ENCODE assay signal across 9 cellular contexts in genomic region chr3:184184546-184185234, GRCh38. TPM values are rescaled to one million over a fixed set of nuclear protein-coding genes. Genes with fewer than 3 reads are reported as not detected.
DNase-seq lines count a peak whose midpoint lies in the region; ATAC-seq and TF ChIP-seq lines count a peak whose summit lies in the region.
"Had no signal": no experiment of that assay in that cellular context is flagged by ENCODE, and none has a peak within 500 bp of the region (broad histone marks: within the 10 kb centered on the region; RNA-seq: fewer than 3 reads in every experiment).

No MANE protein-coding gene starts in this region.

- H3K27ac ChIP-seq in SK-N-SH (ENCODE audit: low read depth in 2 of 2, low read length in 1 of 2) (peak overlapping the region; percentile 84 to 96), Peyer's patch (peak overlapping the region in 3 of 4 donors; percentile 68 to 78 (median 71)), skeletal muscle tissue (ENCODE audit: low read depth, low read length) (peak overlapping the region; percentile 89)

- peaks cover 20% of the 10 kb centered on the region; the same call in 1 of the 2 replicates for H4K20me1 ChIP-seq in SK-N-SH (ENCODE audit: insufficient read depth)

- H3K4me1 Mint-ChIP-seq in endothelial cell (ENCODE audit: unreplicated experiment) = peaks cover 36% of the 10 kb centered on the region

- TF ChIP-seq CTCF in SK-N-SH (IDR thresholded peaks at IDR 0.05) (no peak), Peyer's patch (IDR thresholded peaks at IDR 0.05) (no peak), endothelial cell (IDR thresholded peaks at IDR 0.05; ENCODE audit: unreplicated experiment) (no peak)

- ATAC-seq in SK-N-SH treated with all-trans-retinoic acid at 6 μM for 48 hours (no peak), GM19397 (IDR thresholded peaks at IDR 0.05; ENCODE audit: unreplicated experiment) (no peak)

- H3K9me2 ChIP-seq in SK-N-SH = no peaks in the 10 kb centered on the region

- H3K36me3 Mint-ChIP-seq in endothelial cell (ENCODE audit: low read depth, unreplicated experiment) = peaks cover 59% of the 10 kb centered on the region

- peaks cover 46% of the 10 kb centered on the region for H3K79me2 ChIP-seq in SK-N-SH (ENCODE audit: insufficient read depth)

- TF ChIP-seq EP300 in SK-N-SH (IDR thresholded peaks at IDR 0.05; ENCODE audit: borderline replicate concordance in 1 of 2, low read depth in 1 of 2, low read length in 1 of 2) = no peak

- H3K4me2 ChIP-seq in SK-N-SH = no peak overlapping the region

- DNase-seq in SK-N-SH (no peak), Peyer's patch (no peak), endothelial cell (ENCODE audit: low spot score) (no peak), NCI-H345 (lab: John Stamatoyannopoulos, UW) (no peak), NCI-H1694 treated with DMSO at 0.1 percent for 48 hours (lab: John Stamatoyannopoulos, UW) (no peak)
- DNase-seq: NCI-H1092 treated with DMSO at 0.1 percent for 48 hours had no signal

- peaks cover 36% of the 10 kb centered on the region for H3F3A ChIP-seq in SK-N-SH (replicated peaks; ENCODE audit: insufficient read depth)

- WGBS in SK-N-SH (ENCODE audit: low lambda C conversion rate) = 94% methylated on average over 17 of the region's 18 CpGs

- no peak for TF ChIP-seq POLR2A in Peyer's patch (IDR thresholded peaks at IDR 0.05)

- H3K27me3 ChIP-seq in SK-N-SH (ENCODE audit: insufficient read depth) (no peaks in the 10 kb centered on the region), Peyer's patch (no peaks in the 10 kb centered on the region), skeletal muscle tissue (ENCODE audit: control insufficient read depth in 3 of 3, insufficient read depth in 3 of 3, low read length in 3 of 3) (no peaks in the 10 kb centered on the region)

- peak overlapping the region; percentile 73 for H3K4me3 Mint-ChIP-seq in endothelial cell (ENCODE audit: unreplicated experiment)

- H2AFZ ChIP-seq in SK-N-SH (ENCODE audit: low read depth) = no peak overlapping the region

- POLR2A ChIA-PET in SK-N-SH (lab: Yijun Ruan, JAX) = interaction anchor here (1.1 kb wide), 1 partner anchor 62 kb away, joined by 4 read pairs; no protein-coding TSS in a partner anchor

- no peaks in the 10 kb centered on the region for H3K9me3 ChIP-seq in SK-N-SH
- no peaks in the 10 kb centered on the region for H3K9me3 ChIP-seq in Peyer's patch
- H3K9me3 ChIP-seq in skeletal muscle tissue (ENCODE audit: control insufficient read depth in 3 of 3, low read length in 3 of 3) = no peaks in the 10 kb centered on the region

- H3K36me3 ChIP-seq in SK-N-SH (replicated peaks in 1 of 2; ENCODE audit: control insufficient read depth in 1 of 2, insufficient read depth in 2 of 2, low read length in 1 of 2) (peaks cover 43 to 63% of the 10 kb centered on the region in 2 experiments), Peyer's patch (peaks cover 0 to 71% (median 4%) of the 10 kb centered on the region in 3 donors), skeletal muscle tissue (ENCODE audit: control insufficient read depth in 3 of 3, insufficient read depth in 3 of 3, low read length in 3 of 3) (peaks cover 60 to 71% (median 71%) of the 10 kb centered on the region in 3 donors)

- TF ChIP-seq RAD21 in SK-N-SH (IDR thresholded peaks at IDR 0.05; ENCODE audit: low read length) = no peak

- H3K9ac ChIP-seq in SK-N-SH = no peak overlapping the region; the same call in 1 of the 2 replicates
- H3K9ac ChIP-seq in skeletal muscle tissue (ENCODE audit: low read depth in 1 of 3, low read length in 3 of 3) = peak overlapping the region in 2 of 3 donors; percentile 81 to 88

- CTCF ChIA-PET in SK-N-SH (lab: Yijun Ruan, JAX) = interaction anchor here (1.1 to 3.2 kb wide), 4 partner anchors 8 to 71 kb away, joined by 3 to 13 read pairs (median 6); partner anchors contain the start of genes AP2M1 and EEF1AKMT4

- H3K27me3 Mint-ChIP-seq in endothelial cell (ENCODE audit: unreplicated experiment) = peaks cover 18% of the 10 kb centered on the region

- H3K9me3 Mint-ChIP-seq in endothelial cell (ENCODE audit: unreplicated experiment) = no peaks in the 10 kb centered on the region

- H3K4me3 ChIP-seq in SK-N-SH (ENCODE audit: low read depth in 2 of 2, low read length in 1 of 2) (no peak overlapping the region), Peyer's patch (no peak overlapping the region), skeletal muscle tissue (ENCODE audit: low read length in 3 of 3) (peak overlapping the region in 1 of 3 donors; percentile 69)

- H3K4me1 ChIP-seq in SK-N-SH (ENCODE audit: control insufficient read depth in 1 of 2, insufficient read depth in 2 of 2, low read depth in 1 of 2, low read length in 1 of 2) = peaks cover 12 to 20% of the 10 kb centered on the region in 2 experiments
- H3K4me1 ChIP-seq in Peyer's patch = peaks cover 0 to 21% (median 14%) of the 10 kb centered on the region in 4 donors
- peaks cover 28 to 47% (median 29%) of the 10 kb centered on the region in 3 donors for H3K4me1 ChIP-seq in skeletal muscle tissue (ENCODE audit: control insufficient read depth in 3 of 3, insufficient read depth in 3 of 3, low read length in 3 of 3)

- H3K27ac Mint-ChIP-seq in endothelial cell (ENCODE audit: unreplicated experiment) = peak overlapping the region; percentile 97

TF ChIP-seq in SK-N-SH, 30 proteins besides CTCF, POLR2A, EP300 and RAD21 (continues in another document):
- TF ChIP-seq USF1 (IDR thresholded peaks at IDR 0.05; ENCODE audit: borderline replicate concordance, low read depth) = no peak
- TF ChIP-seq EZH2phosphoT487 (IDR thresholded peaks at IDR 0.05; ENCODE audit: borderline replicate concordance, low read depth) = no peak
- TF ChIP-seq USF2 (IDR thresholded peaks at IDR 0.05; ENCODE audit: borderline replicate concordance, low read depth, low read length) = no peak
- no peak for TF ChIP-seq RXRA (IDR thresholded peaks at IDR 0.05; ENCODE audit: borderline replicate concordance, low read depth)

TF ChIP-seq in SK-N-SH treated with all-trans-retinoic acid at 6 μM for 48 hours, 23 proteins besides CTCF, POLR2A, EP300 and RAD21 (continues in another document):
- no peak for TF ChIP-seq RARB (CRISPR knock-in tag; IDR thresholded peaks at IDR 0.05)
- no peak for TF ChIP-seq TOX (CRISPR knock-in tag; IDR thresholded peaks at IDR 0.05; ENCODE audit: borderline replicate concordance)
- TF ChIP-seq POU6F1 (CRISPR knock-in tag; IDR thresholded peaks at IDR 0.05; ENCODE audit: borderline replicate concordance, low read depth) = no peak
- TF ChIP-seq CSRNP3 (CRISPR knock-in tag; IDR thresholded peaks at IDR 0.05) = no peak
- TF ChIP-seq ISL1 (CRISPR knock-in tag; IDR thresholded peaks at IDR 0.05) = no peak
- TF ChIP-seq ZC3H10 (CRISPR knock-in tag; IDR thresholded peaks at IDR 0.05) = no peak

RNA-seq across cellular contexts. Expression of gene ABCF3, which starts 1.3 kb away (rescaled TPM):
- polyA plus RNA-seq in SK-N-SH (2012; rRNA removed) = 55.6 and 59.2 TPM in 2 replicates
- 23.3 and 30.6 TPM in 2 replicates for polyA plus RNA-seq in SK-N-SH (2012; cell fraction: cytosol; rRNA removed)
- polyA plus RNA-seq in SK-N-SH (2012; cell fraction: nucleus; rRNA removed) = 148 and 153 TPM in 2 replicates
- total RNA-seq in Peyer's patch (100 to 1,000 TPM in 3 of 4 donors, 10 to 100 TPM in 1; 94.7 to 136 (median 125) TPM), endothelial cell (ENCODE audit: unreplicated experiment) (68.1 TPM), skeletal muscle tissue (45.9 TPM)

RNA-seq across cellular contexts. Expression of gene AP2M1, which starts 10.0 kb away (rescaled TPM):
- 645 and 759 TPM in 2 replicates for polyA plus RNA-seq in SK-N-SH (2012; rRNA removed)
- 537 and 665 TPM in 2 replicates for polyA plus RNA-seq in SK-N-SH (2012; cell fraction: cytosol; rRNA removed)
- 480 and 683 TPM in 2 replicates for polyA plus RNA-seq in SK-N-SH (2012; cell fraction: nucleus; rRNA removed)
- 100 to 1,000 TPM; 150 to 200 (median 195) TPM for total RNA-seq in Peyer's patch
- 401 TPM for total RNA-seq in endothelial cell (ENCODE audit: unreplicated experiment)
- 168 TPM for total RNA-seq in skeletal muscle tissue

RNA-seq across cellular contexts. Expression of gene DVL3, which starts 29.5 kb away (rescaled TPM):
- 29.6 and 30.1 TPM in 2 replicates for polyA plus RNA-seq in SK-N-SH (2012; rRNA removed)
- polyA plus RNA-seq in SK-N-SH (2012; cell fraction: cytosol; rRNA removed) = 16.3 and 19.3 TPM in 2 replicates
- polyA plus RNA-seq in SK-N-SH (2012; cell fraction: nucleus; rRNA removed) = 117 and 125 TPM in 2 replicates
- total RNA-seq in Peyer's patch (10 to 100 TPM; 65.3 to 90.6 (median 76.7) TPM), endothelial cell (ENCODE audit: unreplicated experiment) (103 TPM), skeletal muscle tissue (23.5 TPM)

RNA-seq across cellular contexts. Expression of gene VWA5B2, which starts 44.7 kb away (rescaled TPM):
- polyA plus RNA-seq in SK-N-SH (2012; rRNA removed) = 0.08 and 0.19 TPM in 2 replicates
- 0.05 and 0.20 TPM in 2 replicates for polyA plus RNA-seq in SK-N-SH (2012; cell fraction: cytosol; rRNA removed)
- polyA plus RNA-seq in SK-N-SH (2012; cell fraction: nucleus; rRNA removed) = 0.98 and 1.8 TPM in 2 replicates
- 1 to 10 TPM in 3 of 4 donors, under 1 TPM in 1; 0.83 to 9.1 (median 6.9) TPM for total RNA-seq in Peyer's patch
- total RNA-seq in endothelial cell (ENCODE audit: unreplicated experiment) = 1.1 TPM
- not detected for total RNA-seq in skeletal muscle tissue

RNA-seq across cellular contexts. Expression of gene EIF2B5, which starts 49.5 kb away (rescaled TPM):
- polyA plus RNA-seq in SK-N-SH (2012; rRNA removed) = 46.8 and 61.5 TPM in 2 replicates
- 36.1 and 42.9 TPM in 2 replicates for polyA plus RNA-seq in SK-N-SH (2012; cell fraction: cytosol; rRNA removed)
- polyA plus RNA-seq in SK-N-SH (2012; cell fraction: nucleus; rRNA removed) = 113 and 133 TPM in 2 replicates
- 10 to 100 TPM; 24.7 to 67.7 (median 41.6) TPM for total RNA-seq in Peyer's patch
- total RNA-seq in endothelial cell (ENCODE audit: unreplicated experiment) = 37.0 TPM
- 38.1 TPM for total RNA-seq in skeletal muscle tissue
